10 cellular contexts compared by ENCODE assay signal in the genomic region with DNA sequence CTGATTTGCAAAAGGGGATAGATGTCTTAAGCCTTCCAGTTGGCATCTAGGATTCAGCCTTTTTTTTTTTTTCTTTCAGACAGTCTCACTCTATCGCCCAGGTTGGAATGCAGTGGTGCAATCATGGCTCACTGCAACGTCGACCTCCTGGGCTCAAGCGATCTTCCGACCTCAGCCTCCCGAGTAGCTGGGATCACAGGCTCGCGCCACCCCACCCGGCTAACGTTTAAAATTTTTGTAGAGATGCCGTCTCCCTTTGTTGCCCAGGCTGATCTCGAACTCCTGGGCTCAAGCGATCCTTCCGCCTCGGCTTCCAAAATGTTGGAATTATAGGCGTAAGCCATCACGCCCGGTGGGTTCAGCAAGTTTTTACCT. TPM values are rescaled to one million over a fixed set of nuclear protein-coding genes. Genes with fewer than 3 reads are reported as not detected.
A peak's percentile ranks its signal among the peaks of the same experiment; 100 is the strongest.
DNase-seq lines count a peak whose midpoint lies in the region; ATAC-seq, FAIRE-seq and TF ChIP-seq lines count a peak whose summit lies in the region.
"Had no signal": no experiment of that assay in that cellular context is flagged by ENCODE, and none has a peak within 500 bp of the region (broad histone marks: within the 10 kb centered on the region; RNA-seq: fewer than 3 reads in every experiment).

No MANE protein-coding gene starts in this region.

- H3K4me2 ChIP-seq in HepG2 (ENCODE audit: low read depth, low read length), result peak overlapping the region; percentile 90

- BruUV-seq in HepG2 (replicated peaks; lab: Mats Ljungman, UMichigan), result no TSS peak

- 11% methylated on average over 18 of the region's 18 CpGs for WGBS in HepG2 (ENCODE audit: low lambda C conversion rate)
- WGBS in testis, 2 donors, result 57 to 60% methylated on average over 18 of the region's 18 CpGs

- TF ChIP-seq POLR2A in HepG2 (IDR thresholded peaks at IDR 0.05; ENCODE audit: insufficient read depth in 1 of 2, low read depth in 2 of 2, low read length in 2 of 2), result 0 out of 4 replicates have a peak, but pooled peaks of 1 of the 2 experiments have one; percentile 32
- TF ChIP-seq POLR2A in testis (IDR thresholded peaks at IDR 0.05), result no peak

- no peak overlapping the region for H3K27ac Mint-ChIP-seq in activated naive CD8-positive, alpha-beta T cell
- no peak overlapping the region for H3K27ac Mint-ChIP-seq in activated naive CD8-positive, alpha-beta T cell treated with anti-CD3 and anti-CD28 coated beads, Interleukin-2, amount 50 U/mL, for 24 hours

- peaks cover 50% of the 10 kb centered on the region for H3K4me1 Mint-ChIP-seq in activated naive CD8-positive, alpha-beta T cell (ENCODE audit: low read depth)
- H3K4me1 Mint-ChIP-seq in activated naive CD8-positive, alpha-beta T cell treated with anti-CD3 and anti-CD28 coated beads, Interleukin-2, amount 50 U/mL, for 24 hours, result peaks cover 52% of the 10 kb centered on the region

- peak overlapping the region; percentile 94 to 100 (median 95) for H3K4me3 ChIP-seq in HepG2 (replicated peaks in 1 of 3; ENCODE audit: insufficient read depth in 1 of 3, low read depth in 2 of 3, low read length in 3 of 3)
- H3K4me3 ChIP-seq in testis, result peak overlapping the region; percentile 80 to 90

- H3K4me1 ChIP-seq in HepG2 (ENCODE audit: insufficient read depth, low read length), result peaks cover 60% of the 10 kb centered on the region
- peaks cover 17% of the 10 kb centered on the region for H3K4me1 ChIP-seq in testis

- H3K9ac ChIP-seq in HepG2 (ENCODE audit: insufficient read depth, low read depth, low read length), result peak overlapping the region; percentile 49

- peak overlapping the region; percentile 31 for H3K4me3 Mint-ChIP-seq in activated naive CD8-positive, alpha-beta T cell
- no peak overlapping the region for H3K4me3 Mint-ChIP-seq in activated naive CD8-positive, alpha-beta T cell treated with anti-CD3 and anti-CD28 coated beads, Interleukin-2, amount 50 U/mL, for 24 hours

- no peaks in the 10 kb centered on the region for H3K27me3 Mint-ChIP-seq in activated naive CD8-positive, alpha-beta T cell
- H3K27me3 Mint-ChIP-seq in activated naive CD8-positive, alpha-beta T cell treated with anti-CD3 and anti-CD28 coated beads, Interleukin-2, amount 50 U/mL, for 24 hours, result no peaks in the 10 kb centered on the region

- no peak for TF ChIP-seq RAD21 in HepG2 (CRISPR knock-in tag; IDR thresholded peaks at IDR 0.05)

- H3K9me3 ChIP-seq in HepG2 (ENCODE audit: low read length) (no peaks in the 10 kb centered on the region), testis (no peaks in the 10 kb centered on the region)
- H3K9me3 ChIP-seq: tibial nerve had no signal

- H3K36me3 ChIP-seq in HepG2 (replicated peaks in 1 of 2; ENCODE audit: control insufficient read depth in 1 of 2, insufficient read depth in 2 of 2, low read length in 2 of 2) (peaks cover 1 to 6% of the 10 kb centered on the region in 2 experiments; a peak in 2 of 5 replicates), testis (ENCODE audit: low read depth, missing control alignments) (no peaks in the 10 kb centered on the region)

- H3K79me2 ChIP-seq in HepG2 (ENCODE audit: insufficient read depth, low read length), result peaks cover 51% of the 10 kb centered on the region

- DNase-seq in activated naive CD8-positive, alpha-beta T cell treated with anti-CD3 and anti-CD28 coated beads, Interleukin-2, amount 50 U/mL, for 24 hours, result no peak
- no peak for DNase-seq in RWPE1 (ENCODE audit: low spot score)
- peak; percentile 46 for DNase-seq in HepG2 (ENCODE audit: low spot score)
- DNase-seq in testis, result no peak
- no peak for DNase-seq in C1 segment of cervical spinal cord (lab: John Stamatoyannopoulos, UW)
- no peak for DNase-seq in G401 (ENCODE audit: low spot score)

- intact Hi-C loops in HepG2 (cut with micrococcal nuclease; ENCODE audit: unreplicated experiment) (loop anchor here (2.0 to 10.0 kb wide), 2 partner anchors 32 to 728 kb away; a partner anchor contains a TSS), testis (cut with DNase I; ENCODE audit: low total_unique reads) (no loop called here)

- H3K36me3 Mint-ChIP-seq in activated naive CD8-positive, alpha-beta T cell, result peaks cover 2% of the 10 kb centered on the region
- peaks cover 7% of the 10 kb centered on the region for H3K36me3 Mint-ChIP-seq in activated naive CD8-positive, alpha-beta T cell treated with anti-CD3 and anti-CD28 coated beads, Interleukin-2, amount 50 U/mL, for 24 hours (ENCODE audit: low read depth)

- no peaks in the 10 kb centered on the region; a peak in 1 of 5 replicates for H3K27me3 ChIP-seq in HepG2 (ENCODE audit: control insufficient read depth in 1 of 2, insufficient read depth in 2 of 2, low read length in 2 of 2)
- H3K27me3 ChIP-seq in testis, result no peaks in the 10 kb centered on the region
- H3K27me3 ChIP-seq: tibial nerve had no signal

- no peak for TF ChIP-seq CTCF in RWPE1 (conservative IDR thresholded peaks at IDR 0.05; ENCODE audit: low read depth)
- TF ChIP-seq CTCF in HepG2 (CRISPR knock-in tag; IDR thresholded peaks at IDR 0.05), result no peak
- TF ChIP-seq CTCF in testis (IDR thresholded peaks at IDR 0.05), result no peak

- no peak for FAIRE-seq in HepG2 (lab: Jason Lieb, UNC)

- in situ Hi-C loops in HepG2 (cut with HindIII; ENCODE audit: extremely low pct_ligation_motif_present, low pct_unique_long_range_greater_than_20kb) (no loop called here), G401 (cut with HindIII; ENCODE audit: low sequenced_read_pairs) (no loop called here)

- POLR2A ChIA-PET in RWPE1 (lab: Yijun Ruan, JAX; ENCODE audit: low non-redundant PET) (no interaction called here), HepG2 (lab: Yijun Ruan, JAX) (interaction anchor here (0.6 to 2.7 kb wide), 7 partner anchors 9 to 1283 kb away, joined by 3 to 34 read pairs (median 5); a partner anchor contains a TSS)

- H3K9me3 Mint-ChIP-seq in activated naive CD8-positive, alpha-beta T cell (ENCODE audit: low read depth), result no peaks in the 10 kb centered on the region
- no peaks in the 10 kb centered on the region for H3K9me3 Mint-ChIP-seq in activated naive CD8-positive, alpha-beta T cell treated with anti-CD3 and anti-CD28 coated beads, Interleukin-2, amount 50 U/mL, for 24 hours
- H3K9me3 Mint-ChIP-seq: T-helper 1 cell treated with Interleukin-12 subunit alpha and Interleukin-12 subunit beta and Interleukin-4 antibody, amounts not matched to agents 30 μg/mL and 1 μg/mL, for 36 hours had no signal

- H3K27ac ChIP-seq in RWPE1, result peak overlapping the region; percentile 40; the same call in 1 of the 2 replicates
- H3K27ac ChIP-seq in HepG2 (ENCODE audit: extremely low read length, insufficient read depth, low read length), result peak overlapping the region; percentile 34
- H3K27ac ChIP-seq in testis, result peak overlapping the region in 1 of 2 donors; percentile 74

- no peak for TF ChIP-seq EP300 in HepG2 (IDR thresholded peaks at IDR 0.05; ENCODE audit: low read depth in 2 of 2, low read length in 2 of 2)
- TF ChIP-seq EP300 in HepG2 (CRISPR knock-in tag; IDR thresholded peaks at IDR 0.05; ENCODE audit: borderline replicate concordance), result no peak

- ATAC-seq in activated naive CD8-positive, alpha-beta T cell treated with anti-CD3 and anti-CD28 coated beads, Interleukin-2, amount 50 U/mL, for 24 hours, result no peak
- ATAC-seq in HepG2 (peak; percentile 8; the same call in 1 of the 3 replicates), HG03469 (IDR thresholded peaks at IDR 0.05; ENCODE audit: unreplicated experiment) (no peak)

- no peaks in the 10 kb centered on the region for H4K20me1 ChIP-seq in HepG2 (ENCODE audit: insufficient read depth, low read length)

- peak overlapping the region; percentile 62 for H2AFZ ChIP-seq in HepG2 (ENCODE audit: low read length)

- CTCF ChIA-PET in RWPE1 (lab: Yijun Ruan, JAX) (no interaction called here), HepG2 (lab: Yijun Ruan, JAX; ENCODE audit: low intra/inter-chr PET ratio, low total read pairs) (no interaction called here)

RNA-seq across cellular contexts. Expression of a gene that starts 0.6 kb away (rescaled TPM):
- total RNA-seq in HepG2 (2016; rRNA removed; fragmentation: Illumina TruSeq; extraction: Trizol) (11.1 and 19.9 TPM in 2 replicates), testis (10 to 100 TPM; 31.0 to 54.2 TPM)
- 1.7 and 2.6 TPM in 2 replicates for total RNA-seq in HepG2 (2016; cell fraction: cytosol; rRNA removed; fragmentation: Illumina TruSeq; extraction: Trizol; ENCODE audit: low read depth)
- 10.2 and 19.5 TPM in 2 replicates for total RNA-seq in HepG2 (2016; cell fraction: insoluble cytoplasmic fraction; rRNA removed; fragmentation: Illumina TruSeq; extraction: Trizol)
- 7.1 and 7.9 TPM in 2 replicates for total RNA-seq in HepG2 (2016; cell fraction: membrane; rRNA removed; fragmentation: Illumina TruSeq; extraction: Trizol)
- 15.4 and 17.2 TPM in 2 replicates for total RNA-seq in HepG2 (2016; cell fraction: nucleus; rRNA removed; fragmentation: Illumina TruSeq; extraction: Trizol)
- polyA plus RNA-seq in HepG2 (2011; rRNA removed) (8.6 and 10.0 TPM in 2 replicates), testis (ENCODE audit: insufficient read depth, low read depth, low replicate concordance) (55.7 TPM)
- 3.3 and 5.1 TPM in 2 replicates for polyA plus RNA-seq in HepG2 (2011; cell fraction: cytosol; rRNA removed)
- 6.8 and 10.0 TPM in 2 replicates for polyA plus RNA-seq in HepG2 (2011; cell fraction: nucleus; rRNA removed)
- polyA plus RNA-seq in HepG2 (2012), result 17.7 and 18.2 TPM in 2 replicates
- 0.46 and 0.52 TPM in 2 replicates for polyA plus RNA-seq in HepG2 (2016; cell fraction: cytosol; fragmentation: Illumina TruSeq; extraction: Trizol; ENCODE audit: low read depth)
- polyA plus RNA-seq in HepG2 (2016; cell fraction: insoluble cytoplasmic fraction; fragmentation: Illumina TruSeq; extraction: Trizol; ENCODE audit: low read depth), result 19.6 and 20.5 TPM in 2 replicates
- 2.5 and 2.6 TPM in 2 replicates for polyA plus RNA-seq in HepG2 (2016; cell fraction: membrane; fragmentation: Illumina TruSeq; extraction: Trizol; ENCODE audit: low read depth)
- 23.8 and 24.5 TPM in 2 replicates for polyA plus RNA-seq in HepG2 (2016; cell fraction: nucleus; fragmentation: Illumina TruSeq; extraction: Trizol; ENCODE audit: insufficient read depth, low read depth)
- 3.5 and 5.4 TPM in 2 replicates for polyA minus RNA-seq in HepG2 (2011; rRNA and poly(A)+ RNA removed; ENCODE audit: low replicate concordance)
- polyA minus RNA-seq in HepG2 (2011; cell fraction: cytosol; rRNA and poly(A)+ RNA removed), result 7.8 and 8.1 TPM in 2 replicates
- polyA minus RNA-seq in HepG2 (2011; cell fraction: nucleus; rRNA and poly(A)+ RNA removed), result 18.4 and 23.4 TPM in 2 replicates
- total RNA-seq in G401 (2014; rRNA removed; shearing (Covaris generic)), result 20.4 and 22.9 TPM in 2 replicates

RNA-seq across cellular contexts. Expression of a gene that starts 1.3 kb away (rescaled TPM):
- total RNA-seq in HepG2 (2016; rRNA removed; fragmentation: Illumina TruSeq; extraction: Trizol), result 55.1 and 59.0 TPM in 2 replicates
- 52.9 and 57.5 TPM in 2 replicates for total RNA-seq in HepG2 (2016; cell fraction: cytosol; rRNA removed; fragmentation: Illumina TruSeq; extraction: Trizol; ENCODE audit: low read depth)
- total RNA-seq in HepG2 (2016; cell fraction: insoluble cytoplasmic fraction; rRNA removed; fragmentation: Illumina TruSeq; extraction: Trizol), result 45.6 and 63.3 TPM in 2 replicates
- 123 and 138 TPM in 2 replicates for total RNA-seq in HepG2 (2016; cell fraction: membrane; rRNA removed; fragmentation: Illumina TruSeq; extraction: Trizol)
- total RNA-seq in HepG2 (2016; cell fraction: nucleus; rRNA removed; fragmentation: Illumina TruSeq; extraction: Trizol), result 45.2 and 50.8 TPM in 2 replicates
- polyA plus RNA-seq in HepG2 (2011; rRNA removed), result 35.9 and 38.9 TPM in 2 replicates
- 27.6 and 46.5 TPM in 2 replicates for polyA plus RNA-seq in HepG2 (2011; cell fraction: cytosol; rRNA removed)
- polyA plus RNA-seq in HepG2 (2011; cell fraction: nucleus; rRNA removed), result 10.9 and 16.7 TPM in 2 replicates
- 89.0 and 119 TPM in 2 replicates for polyA plus RNA-seq in HepG2 (2012)
- polyA plus RNA-seq in HepG2 (2016; cell fraction: cytosol; fragmentation: Illumina TruSeq; extraction: Trizol; ENCODE audit: low read depth), result 80.4 and 81.8 TPM in 2 replicates
- polyA plus RNA-seq in HepG2 (2016; cell fraction: insoluble cytoplasmic fraction; fragmentation: Illumina TruSeq; extraction: Trizol; ENCODE audit: low read depth), result 50.5 and 58.3 TPM in 2 replicates
- polyA plus RNA-seq in HepG2 (2016; cell fraction: membrane; fragmentation: Illumina TruSeq; extraction: Trizol; ENCODE audit: low read depth), result 115 and 129 TPM in 2 replicates
- polyA plus RNA-seq in HepG2 (2016; cell fraction: nucleus; fragmentation: Illumina TruSeq; extraction: Trizol; ENCODE audit: insufficient read depth, low read depth), result 61.2 and 70.9 TPM in 2 replicates
- polyA minus RNA-seq in HepG2 (2011; rRNA and poly(A)+ RNA removed; ENCODE audit: low replicate concordance), result 12.3 and 18.4 TPM in 2 replicates
- 24.4 and 28.3 TPM in 2 replicates for polyA minus RNA-seq in HepG2 (2011; cell fraction: cytosol; rRNA and poly(A)+ RNA removed)
- 15.5 and 36.3 TPM in 2 replicates for polyA minus RNA-seq in HepG2 (2011; cell fraction: nucleus; rRNA and poly(A)+ RNA removed)
- total RNA-seq in testis, result 10 to 100 TPM; 42.4 to 44.1 TPM
- polyA plus RNA-seq in testis (ENCODE audit: insufficient read depth, low read depth, low replicate concordance), result 54.6 TPM
- total RNA-seq in G401 (2014; rRNA removed; shearing (Covaris generic)), result 49.7 and 68.7 TPM in 2 replicates

RNA-seq across cellular contexts. Expression of a gene that starts 32.3 kb away (rescaled TPM):
- total RNA-seq in HepG2 (2016; rRNA removed; fragmentation: Illumina TruSeq; extraction: Trizol) (0.97 and 1.4 TPM in 2 replicates), testis (10 to 100 TPM; 76.1 to 88.9 TPM)
- 1.1 and 1.5 TPM in 2 replicates for total RNA-seq in HepG2 (2016; cell fraction: cytosol; rRNA removed; fragmentation: Illumina TruSeq; extraction: Trizol; ENCODE audit: low read depth)
- total RNA-seq in HepG2 (2016; cell fraction: insoluble cytoplasmic fraction; rRNA removed; fragmentation: Illumina TruSeq; extraction: Trizol), result 0.76 and 1.1 TPM in 2 replicates
- 1.9 and 2.0 TPM in 2 replicates for total RNA-seq in HepG2 (2016; cell fraction: membrane; rRNA removed; fragmentation: Illumina TruSeq; extraction: Trizol)
- total RNA-seq in HepG2 (2016; cell fraction: nucleus; rRNA removed; fragmentation: Illumina TruSeq; extraction: Trizol), result 1.5 and 1.6 TPM in 2 replicates
- polyA plus RNA-seq in HepG2 (2011; rRNA removed) (1.6 and 1.9 TPM in 2 replicates), testis (ENCODE audit: insufficient read depth, low read depth, low replicate concordance) (80.5 TPM)
- polyA plus RNA-seq in HepG2 (2011; cell fraction: cytosol; rRNA removed), result 1.5 and 1.8 TPM in 2 replicates
- 2.1 and 2.7 TPM in 2 replicates for polyA plus RNA-seq in HepG2 (2011; cell fraction: nucleus; rRNA removed)
- 2.7 and 3.0 TPM in 2 replicates for polyA plus RNA-seq in HepG2 (2012)
- 0.57 and 0.96 TPM in 2 replicates for polyA plus RNA-seq in HepG2 (2016; cell fraction: cytosol; fragmentation: Illumina TruSeq; extraction: Trizol; ENCODE audit: low read depth)
- 1.3 and 1.4 TPM in 2 replicates for polyA plus RNA-seq in HepG2 (2016; cell fraction: insoluble cytoplasmic fraction; fragmentation: Illumina TruSeq; extraction: Trizol; ENCODE audit: low read depth)
- 1.2 and 1.5 TPM in 2 replicates for polyA plus RNA-seq in HepG2 (2016; cell fraction: membrane; fragmentation: Illumina TruSeq; extraction: Trizol; ENCODE audit: low read depth)
- polyA plus RNA-seq in HepG2 (2016; cell fraction: nucleus; fragmentation: Illumina TruSeq; extraction: Trizol; ENCODE audit: insufficient read depth, low read depth), result 1.2 and 1.7 TPM in 2 replicates
- polyA minus RNA-seq in HepG2 (2011; rRNA and poly(A)+ RNA removed; ENCODE audit: low replicate concordance), result 4.2 and 19.9 TPM in 2 replicates
- polyA minus RNA-seq in HepG2 (2011; cell fraction: cytosol; rRNA and poly(A)+ RNA removed), result 1.2 and 3.5 TPM in 2 replicates
- polyA minus RNA-seq in HepG2 (2011; cell fraction: nucleus; rRNA and poly(A)+ RNA removed), result 5.8 and 9.1 TPM in 2 replicates
- 18.7 and 23.9 TPM in 2 replicates for total RNA-seq in G401 (2014; rRNA removed; shearing (Covaris generic))
